Comparison of ENCODE assay signal across 2 cellular contexts in the genomic region with DNA sequence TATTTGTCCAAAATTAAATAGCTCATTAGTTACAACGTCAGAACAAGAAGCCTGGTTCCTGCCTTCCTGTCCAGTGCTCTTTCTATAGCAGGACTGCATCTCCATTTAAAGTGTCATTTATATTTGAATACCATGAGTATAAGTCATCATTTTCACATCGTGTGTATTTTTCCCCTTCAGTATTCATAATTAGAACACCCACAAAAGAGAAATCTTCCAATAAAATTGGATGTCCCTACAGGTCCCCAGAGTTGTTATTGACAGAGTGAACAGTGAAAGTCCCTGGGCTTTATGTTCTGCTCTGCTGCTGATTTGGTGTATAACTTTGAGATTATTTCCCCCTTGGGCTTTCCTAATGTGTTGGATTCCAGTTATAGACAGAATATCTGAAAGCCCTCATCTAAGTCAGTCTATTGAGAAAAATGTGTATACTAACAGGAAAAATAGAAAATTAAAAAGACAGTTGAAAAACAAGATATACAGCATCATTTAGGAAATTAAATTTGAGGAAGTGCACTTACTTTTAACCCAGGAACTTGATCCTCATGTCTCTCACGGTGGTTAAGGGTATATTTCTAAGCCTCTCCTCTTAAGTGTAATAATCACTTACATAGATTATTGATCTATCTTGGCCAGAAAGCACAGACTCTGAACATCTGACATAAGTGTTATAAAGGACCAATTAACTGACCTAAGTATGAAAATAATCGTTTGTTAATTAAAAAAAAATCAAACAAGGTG.
TF ChIP-seq lines count a peak whose summit lies in the region.

No MANE protein-coding gene starts in this region.

TF ChIP-seq in HCT116, 20 proteins besides CTCF, POLR2A, EP300 and RAD21:
- TF ChIP-seq SP1 (IDR thresholded peaks at IDR 0.05; ENCODE audit: low read depth) = no peak
- no peak for TF ChIP-seq POLR2AphosphoS5 (IDR thresholded peaks at IDR 0.05; ENCODE audit: low read depth, low read length)
- TF ChIP-seq TCF7L2 (IDR thresholded peaks at IDR 0.05; ENCODE audit: borderline replicate concordance, extremely low read depth, insufficient read depth, insufficient read length) = no peak

TF ChIP-seq in GM12878, 131 proteins besides CTCF, POLR2A, EP300 and RAD21:
- no peak for TF ChIP-seq ASH2L (IDR thresholded peaks at IDR 0.05; ENCODE audit: borderline replicate concordance, low read depth)
- TF ChIP-seq, protein P1, sequence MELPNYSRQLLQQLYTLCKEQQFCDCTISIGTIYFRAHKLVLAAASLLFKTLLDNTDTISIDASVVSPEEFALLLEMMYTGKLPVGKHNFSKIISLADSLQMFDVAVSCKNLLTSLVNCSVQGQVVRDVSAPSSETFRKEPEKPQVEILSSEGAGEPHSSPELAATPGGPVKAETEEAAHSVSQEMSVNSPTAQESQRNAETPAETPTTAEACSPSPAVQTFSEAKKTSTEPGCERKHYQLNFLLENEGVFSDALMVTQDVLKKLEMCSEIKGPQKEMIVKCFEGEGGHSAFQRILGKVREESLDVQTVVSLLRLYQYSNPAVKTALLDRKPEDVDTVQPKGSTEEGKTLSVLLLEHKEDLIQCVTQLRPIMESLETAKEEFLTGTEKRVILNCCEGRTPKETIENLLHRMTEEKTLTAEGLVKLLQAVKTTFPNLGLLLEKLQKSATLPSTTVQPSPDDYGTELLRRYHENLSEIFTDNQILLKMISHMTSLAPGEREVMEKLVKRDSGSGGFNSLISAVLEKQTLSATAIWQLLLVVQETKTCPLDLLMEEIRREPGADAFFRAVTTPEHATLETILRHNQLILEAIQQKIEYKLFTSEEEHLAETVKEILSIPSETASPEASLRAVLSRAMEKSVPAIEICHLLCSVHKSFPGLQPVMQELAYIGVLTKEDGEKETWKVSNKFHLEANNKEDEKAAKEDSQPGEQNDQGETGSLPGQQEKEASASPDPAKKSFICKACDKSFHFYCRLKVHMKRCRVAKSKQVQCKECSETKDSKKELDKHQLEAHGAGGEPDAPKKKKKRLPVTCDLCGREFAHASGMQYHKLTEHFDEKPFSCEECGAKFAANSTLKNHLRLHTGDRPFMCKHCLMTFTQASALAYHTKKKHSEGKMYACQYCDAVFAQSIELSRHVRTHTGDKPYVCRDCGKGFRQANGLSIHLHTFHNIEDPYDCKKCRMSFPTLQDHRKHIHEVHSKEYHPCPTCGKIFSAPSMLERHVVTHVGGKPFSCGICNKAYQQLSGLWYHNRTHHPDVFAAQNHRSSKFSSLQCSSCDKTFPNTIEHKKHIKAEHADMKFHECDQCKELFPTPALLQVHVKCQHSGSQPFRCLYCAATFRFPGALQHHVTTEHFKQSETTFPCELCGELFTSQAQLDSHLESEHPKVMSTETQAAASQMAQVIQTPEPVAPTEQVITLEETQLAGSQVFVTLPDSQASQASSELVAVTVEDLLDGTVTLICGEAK (IDR thresholded peaks at IDR 0.05; ENCODE audit: borderline replicate concordance) = no peak
- no peak for TF ChIP-seq ESRRA (IDR thresholded peaks at IDR 0.05; ENCODE audit: low read length)
- no peak for TF ChIP-seq NFYA (IDR thresholded peaks at IDR 0.05; ENCODE audit: borderline replicate concordance, low read depth, low read length)
- TF ChIP-seq RFX5 (IDR thresholded peaks at IDR 0.05; ENCODE audit: low read depth, low read length) = no peak
- TF ChIP-seq IRF4 (IDR thresholded peaks at IDR 0.05; ENCODE audit: low read depth, low read length) = no peak
- TF ChIP-seq SPI1 (IDR thresholded peaks at IDR 0.05; ENCODE audit: borderline replicate concordance, insufficient read depth, low read depth, low read length) = peak; percentile 39; the same call in 1 of the 2 replicates
TF ChIP-seq in GM12878: peak in this region for 1.
